23 cellular contexts compared by ENCODE assay signal in the genomic region with DNA sequence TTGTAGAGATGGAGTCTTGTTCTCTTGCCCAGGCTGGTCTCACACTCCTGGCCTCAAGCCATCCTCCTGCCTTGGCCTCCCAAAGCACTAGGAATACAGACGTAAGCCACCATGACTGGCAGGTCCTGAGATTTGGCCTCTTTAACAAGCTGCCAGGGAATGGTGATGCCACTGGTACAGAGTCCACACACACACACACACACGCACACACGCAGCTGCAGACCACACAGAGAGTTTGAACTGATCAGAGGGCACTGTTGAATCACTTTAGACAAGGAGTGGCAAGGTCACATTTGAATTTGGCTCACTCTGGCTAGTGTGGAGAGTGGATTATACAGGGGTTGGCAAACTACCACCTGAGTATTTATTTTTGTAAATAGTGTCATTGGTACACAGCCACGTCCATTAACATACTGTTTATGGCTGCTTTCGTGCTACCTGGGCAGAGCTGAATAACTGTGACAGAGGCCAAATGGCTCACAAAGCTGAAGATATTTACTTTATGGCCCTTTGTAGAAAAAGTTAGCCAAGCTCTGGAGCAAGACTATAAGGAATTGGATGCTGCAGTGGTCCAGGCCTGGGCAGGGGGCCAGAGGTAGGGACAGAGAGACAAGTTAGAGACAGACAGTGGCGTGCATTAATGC. TPM values are rescaled to one million over a fixed set of nuclear protein-coding genes. Genes with fewer than 3 reads are reported as not detected.
A peak's percentile ranks its signal among the peaks of the same experiment; 100 is the strongest.
DNase-seq lines count a peak whose midpoint lies in the region; ATAC-seq, FAIRE-seq and TF ChIP-seq lines count a peak whose summit lies in the region.
"Had no signal": no experiment of that assay in that cellular context is flagged by ENCODE, and none has a peak within 500 bp of the region (broad histone marks: within the 10 kb centered on the region; RNA-seq: fewer than 3 reads in every experiment).

No MANE protein-coding gene starts in this region.

- BruUV-seq in HepG2 (replicated peaks; lab: Mats Ljungman, UMichigan), result no TSS peak

- peak overlapping the region; percentile 5; the same call in 1 of the 2 replicates for H3K4me2 ChIP-seq in HepG2 (ENCODE audit: low read depth, low read length)
- H3K4me2 ChIP-seq: BLaER1 treated with 17β-estradiol and CSF1 and Interleukin-3, amounts not matched to agents 10 nM and 100 nM had no signal

- H3K36me3 ChIP-seq in HepG2 (replicated peaks in 1 of 2; ENCODE audit: control insufficient read depth in 1 of 2, insufficient read depth in 2 of 2, low read length in 2 of 2) (no peaks in the 10 kb centered on the region), stomach (peaks cover 0 to 9% (median 2%) of the 10 kb centered on the region in 4 donors)

- no peaks in the 10 kb centered on the region for H3K9me3 Mint-ChIP-seq in activated CD4-positive, alpha-beta T cell treated with anti-CD3 and anti-CD28 coated beads, Interleukin-2, amount 10 ng/mL, durations not matched to agents 24 days and 14 days
- H3K9me3 Mint-ChIP-seq: activated naive CD8-positive, alpha-beta T cell treated with anti-CD3 and anti-CD28 coated beads, Interleukin-2, amount 50 U/mL, for 24 hours; activated T-helper 17 cell treated with anti-CD3 and anti-CD28 coated beads, Interleukin-2, amount 50 U/mL, for 72 hours; stimulated activated naive B cell treated with anti-CD40 and anti-IgM and Interleukin-4, amounts not matched to agents 10 μg/mL and 1 μg/mL and 100 μg/mL, for 72 hours had no signal

- TF ChIP-seq EP300 in HepG2 (IDR thresholded peaks at IDR 0.05; ENCODE audit: low read depth in 2 of 2, low read length in 2 of 2) (peak; percentile 29 to 56; a peak in 2 of 4 replicates), HepG2 (CRISPR knock-in tag; IDR thresholded peaks at IDR 0.05; ENCODE audit: borderline replicate concordance) (no peak), stomach (IDR thresholded peaks at IDR 0.05) (no peak)

- 17% methylated on average over 6 of the region's 6 CpGs for WGBS in HepG2 (ENCODE audit: low lambda C conversion rate)
- 28 to 57% (median 38%) methylated on average over 4 to 6 of the region's 6 CpGs for WGBS in stomach, 5 donors

- FAIRE-seq in HepG2 (lab: Jason Lieb, UNC), result peak; percentile 76
- FAIRE-seq in GM19239 (lab: Jason Lieb, UNC), result no peak
- FAIRE-seq: HTR-8/SVneo, islet of Langerhans had no signal

- H3K4me1 ChIP-seq in HepG2 (ENCODE audit: insufficient read depth, low read length) (peaks cover 28% of the 10 kb centered on the region), stomach (peaks cover 4 to 55% (median 24%) of the 10 kb centered on the region in 4 donors)

- ATAC-seq in HepG2, result peak; percentile 90
- ATAC-seq: activated naive CD8-positive, alpha-beta T cell treated with anti-CD3 and anti-CD28 coated beads, Interleukin-2, amount 50 U/mL, for 24 hours; activated T-helper 17 cell treated with anti-CD3 and anti-CD28 coated beads, Interleukin-2, amount 50 U/mL, for 72 hours; stimulated activated naive B cell treated with anti-CD40 and anti-IgM and Interleukin-4, amounts not matched to agents 10 μg/mL and 1 μg/mL and 100 μg/mL, for 72 hours had no signal

- no peaks in the 10 kb centered on the region for H3K27me3 Mint-ChIP-seq in activated CD4-positive, alpha-beta T cell treated with anti-CD3 and anti-CD28 coated beads, Interleukin-2, amount 10 ng/mL, durations not matched to agents 24 days and 14 days
- H3K27me3 Mint-ChIP-seq: stimulated activated naive B cell treated with anti-CD40 and anti-IgM and Interleukin-4, amounts not matched to agents 10 μg/mL and 1 μg/mL and 100 μg/mL, for 72 hours had no signal

- intact Hi-C loops in activated CD4-positive, alpha-beta T cell treated with anti-CD3 and anti-CD28 coated beads, Interleukin-2, amount 10 ng/mL, durations not matched to agents 24 days and 14 days (cut with micrococcal nuclease), result no loop called here
- intact Hi-C loops in HepG2 (cut with micrococcal nuclease; ENCODE audit: unreplicated experiment), result loop anchor here (1.0 kb wide), 1 partner anchor 32 kb away; no protein-coding TSS in a partner anchor
- intact Hi-C loops in stomach (cut with DNase I; ENCODE audit: low total_unique reads), result no loop called here

- H3K9me3 ChIP-seq in HepG2 (ENCODE audit: low read length) (no peaks in the 10 kb centered on the region), stomach (no peaks in the 10 kb centered on the region)

- peak overlapping the region; percentile 13 for H3K27ac Mint-ChIP-seq in activated CD4-positive, alpha-beta T cell treated with anti-CD3 and anti-CD28 coated beads, Interleukin-2, amount 10 ng/mL, durations not matched to agents 24 days and 14 days
- H3K27ac Mint-ChIP-seq: activated naive CD8-positive, alpha-beta T cell treated with anti-CD3 and anti-CD28 coated beads, Interleukin-2, amount 50 U/mL, for 24 hours; activated T-helper 17 cell treated with anti-CD3 and anti-CD28 coated beads, Interleukin-2, amount 50 U/mL, for 72 hours; stimulated activated naive B cell treated with anti-CD40 and anti-IgM and Interleukin-4, amounts not matched to agents 10 μg/mL and 1 μg/mL and 100 μg/mL, for 72 hours had no signal

- no peak overlapping the region for H3K9ac ChIP-seq in HepG2 (ENCODE audit: insufficient read depth, low read depth, low read length)
- H3K9ac ChIP-seq: BLaER1 treated with 17β-estradiol and CSF1 and Interleukin-3, amounts not matched to agents 10 nM and 100 nM had no signal

- peaks cover 56% of the 10 kb centered on the region for H3K36me3 Mint-ChIP-seq in activated CD4-positive, alpha-beta T cell treated with anti-CD3 and anti-CD28 coated beads, Interleukin-2, amount 10 ng/mL, durations not matched to agents 24 days and 14 days (ENCODE audit: low read depth)

- H3K4me1 Mint-ChIP-seq in activated CD4-positive, alpha-beta T cell treated with anti-CD3 and anti-CD28 coated beads, Interleukin-2, amount 10 ng/mL, durations not matched to agents 24 days and 14 days, result peaks cover 33% of the 10 kb centered on the region

- POLR2A ChIA-PET in HepG2 (lab: Yijun Ruan, JAX), result interaction anchor here (1.2 to 2.7 kb wide), 2 partner anchors 11 to 15 kb away, joined by 3 to 25 read pairs; a partner anchor contains a TSS

- no peaks in the 10 kb centered on the region for H4K20me1 ChIP-seq in HepG2 (ENCODE audit: insufficient read depth, low read length)
- H4K20me1 ChIP-seq: BLaER1 treated with 17β-estradiol and CSF1 and Interleukin-3, amounts not matched to agents 10 nM and 100 nM had no signal

- H3K79me2 ChIP-seq in HepG2 (ENCODE audit: insufficient read depth, low read length), result no peaks in the 10 kb centered on the region

- no peaks in the 10 kb centered on the region for H3K27me3 ChIP-seq in HepG2 (ENCODE audit: control insufficient read depth in 1 of 2, insufficient read depth in 2 of 2, low read length in 2 of 2)
- no peaks in the 10 kb centered on the region for H3K27me3 ChIP-seq in stomach
- H3K27me3 ChIP-seq: BLaER1 treated with 17β-estradiol and CSF1 and Interleukin-3, amounts not matched to agents 10 nM and 100 nM had no signal

- in situ Hi-C loops in HepG2 (cut with HindIII; ENCODE audit: extremely low pct_ligation_motif_present, low pct_unique_long_range_greater_than_20kb), result no loop called here

- peak overlapping the region; percentile 45 for H3K27ac ChIP-seq in VCaP
- no peak overlapping the region for H3K27ac ChIP-seq in HepG2 (ENCODE audit: extremely low read length, insufficient read depth, low read length)
- peak overlapping the region in 3 of 5 donors; percentile 9 to 96 (median 49) for H3K27ac ChIP-seq in stomach
- H3K27ac ChIP-seq: BLaER1 treated with 17β-estradiol and CSF1 and Interleukin-3, amounts not matched to agents 10 nM and 100 nM had no signal

- TF ChIP-seq POLR2A in HepG2 (IDR thresholded peaks at IDR 0.05; ENCODE audit: insufficient read depth in 1 of 2, low read depth in 2 of 2, low read length in 2 of 2), result no peak
- no peak for TF ChIP-seq POLR2A in stomach (IDR thresholded peaks at IDR 0.05)

- H3K4me3 ChIP-seq in HepG2 (replicated peaks in 1 of 3; ENCODE audit: insufficient read depth in 1 of 3, low read depth in 2 of 3, low read length in 3 of 3) (no peak overlapping the region), stomach (no peak overlapping the region)
- H3K4me3 ChIP-seq: BLaER1 treated with 17β-estradiol and CSF1 and Interleukin-3, amounts not matched to agents 10 nM and 100 nM had no signal

- H3K4me3 Mint-ChIP-seq in activated CD4-positive, alpha-beta T cell treated with anti-CD3 and anti-CD28 coated beads, Interleukin-2, amount 10 ng/mL, durations not matched to agents 24 days and 14 days, result no peak overlapping the region
- H3K4me3 Mint-ChIP-seq: activated naive CD8-positive, alpha-beta T cell treated with anti-CD3 and anti-CD28 coated beads, Interleukin-2, amount 50 U/mL, for 24 hours; activated T-helper 17 cell treated with anti-CD3 and anti-CD28 coated beads, Interleukin-2, amount 50 U/mL, for 72 hours; neural crest cell; stimulated activated naive B cell treated with anti-CD40 and anti-IgM and Interleukin-4, amounts not matched to agents 10 μg/mL and 1 μg/mL and 100 μg/mL, for 72 hours had no signal

- 0 out of 2 replicates have a peak, but pooled peaks have one; percentile 27 for TF ChIP-seq RAD21 in HepG2 (CRISPR knock-in tag; IDR thresholded peaks at IDR 0.05)

- TF ChIP-seq CTCF in VCaP (conservative IDR thresholded peaks at IDR 0.05), result no peak
- peak; percentile 37; the same call in 1 of the 2 replicates for TF ChIP-seq CTCF in HepG2 (CRISPR knock-in tag; IDR thresholded peaks at IDR 0.05)
- no peak for TF ChIP-seq CTCF in stomach (IDR thresholded peaks at IDR 0.05)

- no peak for DNase-seq in activated CD4-positive, alpha-beta T cell treated with anti-CD3 and anti-CD28 coated beads, Interleukin-2, amount 10 ng/mL, durations not matched to agents 24 days and 14 days
- no peak for DNase-seq in activated CD4-positive, alpha-beta T cell treated with anti-CD3 and anti-CD28 coated beads, Interleukin-2, amount 50 U/mL, for 1 hour
- peak; percentile 84 for DNase-seq in HepG2 (ENCODE audit: low spot score)
- peak; percentile 51 for DNase-seq in stomach
- DNase-seq in GM19239 (ENCODE audit: insufficient read length, low spot score), result no peak
- DNase-seq in NCI-H2196 treated with DMSO at 0.1 percent for 48 hours (lab: John Stamatoyannopoulos, UW; ENCODE audit: unreplicated experiment), result no peak
- no peak for DNase-seq in cerebellar nuclear complex (lab: John Stamatoyannopoulos, UW)
- DNase-seq: activated CD8-positive, alpha-beta memory T cell treated with anti-CD3 and anti-CD28 coated beads for 24 hours; activated naive CD8-positive, alpha-beta T cell treated with anti-CD3 and anti-CD28 coated beads, Interleukin-2, amount 50 U/mL, for 24 hours; caudate nucleus; effector CD8-positive, alpha-beta T cell; mesendoderm; NCI-H146; SHP77 treated with DMSO at 0.1 percent for 48 hours; stimulated activated naive B cell treated with anti-CD40 and anti-IgM and Interleukin-4, amounts not matched to agents 10 μg/mL and 1 μg/mL and 100 μg/mL, for 72 hours; T-helper 2 cell; trophoblast cell had no signal

- CTCF ChIA-PET in HepG2 (lab: Yijun Ruan, JAX; ENCODE audit: low intra/inter-chr PET ratio, low total read pairs), result no interaction called here

- H2AFZ ChIP-seq in HepG2 (ENCODE audit: low read length), result no peak overlapping the region

RNA-seq across cellular contexts. Expression of a gene that starts 9.9 kb away (rescaled TPM):
- 57.6 and 58.4 TPM in 2 replicates for total RNA-seq in activated CD4-positive, alpha-beta T cell treated with anti-CD3 and anti-CD28 coated beads, Interleukin-2, amount 10 ng/mL, durations not matched to agents 24 days and 14 days
- total RNA-seq in HepG2 (2016; rRNA removed; fragmentation: Illumina TruSeq; extraction: Trizol), result 11.7 and 12.6 TPM in 2 replicates
- total RNA-seq in HepG2 (2016; cell fraction: cytosol; rRNA removed; fragmentation: Illumina TruSeq; extraction: Trizol; ENCODE audit: low read depth), result 1.3 and 1.4 TPM in 2 replicates
- 9.9 and 12.5 TPM in 2 replicates for total RNA-seq in HepG2 (2016; cell fraction: insoluble cytoplasmic fraction; rRNA removed; fragmentation: Illumina TruSeq; extraction: Trizol)
- 6.5 and 6.9 TPM in 2 replicates for total RNA-seq in HepG2 (2016; cell fraction: membrane; rRNA removed; fragmentation: Illumina TruSeq; extraction: Trizol)
- 12.3 and 13.3 TPM in 2 replicates for total RNA-seq in HepG2 (2016; cell fraction: nucleus; rRNA removed; fragmentation: Illumina TruSeq; extraction: Trizol)
- 5.9 and 7.6 TPM in 2 replicates for polyA plus RNA-seq in HepG2 (2011; rRNA removed)
- polyA plus RNA-seq in HepG2 (2011; cell fraction: cytosol; rRNA removed), result 5.4 and 6.5 TPM in 2 replicates
- 13.1 and 13.2 TPM in 2 replicates for polyA plus RNA-seq in HepG2 (2011; cell fraction: nucleus; rRNA removed)
- polyA plus RNA-seq in HepG2 (2012), result 4.2 and 5.8 TPM in 2 replicates
- polyA plus RNA-seq in HepG2 (2016; cell fraction: cytosol; fragmentation: Illumina TruSeq; extraction: Trizol; ENCODE audit: low read depth), result 0.55 and 0.58 TPM in 2 replicates
- polyA plus RNA-seq in HepG2 (2016; cell fraction: insoluble cytoplasmic fraction; fragmentation: Illumina TruSeq; extraction: Trizol; ENCODE audit: low read depth), result 4.7 and 5.5 TPM in 2 replicates
- polyA plus RNA-seq in HepG2 (2016; cell fraction: membrane; fragmentation: Illumina TruSeq; extraction: Trizol; ENCODE audit: low read depth), result 1.4 and 1.5 TPM in 2 replicates
- polyA plus RNA-seq in HepG2 (2016; cell fraction: nucleus; fragmentation: Illumina TruSeq; extraction: Trizol; ENCODE audit: insufficient read depth, low read depth), result 10.7 and 12.0 TPM in 2 replicates
- polyA minus RNA-seq in HepG2 (2011; rRNA and poly(A)+ RNA removed; ENCODE audit: low replicate concordance), result 13.8 and 32.7 TPM in 2 replicates
- polyA minus RNA-seq in HepG2 (2011; cell fraction: cytosol; rRNA and poly(A)+ RNA removed), result 17.7 TPM in 2 replicates
- polyA minus RNA-seq in HepG2 (2011; cell fraction: nucleus; rRNA and poly(A)+ RNA removed), result 13.6 and 16.7 TPM in 2 replicates
- 10 to 100 TPM; 10.3 to 48.7 (median 36.8) TPM for total RNA-seq in stomach
- 10 to 100 TPM in 1 of 3 donors, 1 to 10 TPM in 2; 7.6 to 14.1 (median 9.9) TPM for polyA plus RNA-seq in stomach

RNA-seq across cellular contexts. Expression of a gene that starts 44.4 kb away (rescaled TPM):
- total RNA-seq in activated CD4-positive, alpha-beta T cell treated with anti-CD3 and anti-CD28 coated beads, Interleukin-2, amount 10 ng/mL, durations not matched to agents 24 days and 14 days, result 1.3 and 1.9 TPM in 2 replicates
- total RNA-seq in HepG2 (2016; rRNA removed; fragmentation: Illumina TruSeq; extraction: Trizol) (0.14 TPM in 1 of 2 replicates, not detected in the other), stomach (10 to 100 TPM in 4 of 5 donors, 1 to 10 TPM in 1; 8.1 to 37.1 (median 18.7) TPM)
- not detected in 2 replicates for total RNA-seq in HepG2 (2016; cell fraction: cytosol; rRNA removed; fragmentation: Illumina TruSeq; extraction: Trizol; ENCODE audit: low read depth)
- not detected in 2 replicates for total RNA-seq in HepG2 (2016; cell fraction: insoluble cytoplasmic fraction; rRNA removed; fragmentation: Illumina TruSeq; extraction: Trizol)
- total RNA-seq in HepG2 (2016; cell fraction: membrane; rRNA removed; fragmentation: Illumina TruSeq; extraction: Trizol), result not detected in 2 replicates
- 0.34 TPM in 1 of 2 replicates, not detected in the other for total RNA-seq in HepG2 (2016; cell fraction: nucleus; rRNA removed; fragmentation: Illumina TruSeq; extraction: Trizol)
- polyA plus RNA-seq in HepG2 (2011; rRNA removed) (0.44 and 0.85 TPM in 2 replicates), stomach (1 to 10 TPM; 2.9 to 4.4 (median 3.4) TPM)
- 0.12 and 0.22 TPM in 2 replicates for polyA plus RNA-seq in HepG2 (2011; cell fraction: cytosol; rRNA removed)
- polyA plus RNA-seq in HepG2 (2011; cell fraction: nucleus; rRNA removed), result 0.50 and 1.0 TPM in 2 replicates
- 0.07 TPM in 1 of 2 replicates, not detected in the other for polyA plus RNA-seq in HepG2 (2012)
- 0.08 TPM in 1 of 2 replicates, not detected in the other for polyA plus RNA-seq in HepG2 (2016; cell fraction: cytosol; fragmentation: Illumina TruSeq; extraction: Trizol; ENCODE audit: low read depth)
- polyA plus RNA-seq in HepG2 (2016; cell fraction: insoluble cytoplasmic fraction; fragmentation: Illumina TruSeq; extraction: Trizol; ENCODE audit: low read depth), result not detected in 2 replicates
- polyA plus RNA-seq in HepG2 (2016; cell fraction: membrane; fragmentation: Illumina TruSeq; extraction: Trizol; ENCODE audit: low read depth), result 0.16 TPM in 1 of 2 replicates, not detected in the other
- 0.67 TPM in 1 of 2 replicates, not detected in the other for polyA plus RNA-seq in HepG2 (2016; cell fraction: nucleus; fragmentation: Illumina TruSeq; extraction: Trizol; ENCODE audit: insufficient read depth, low read depth)
- polyA minus RNA-seq in HepG2 (2011; rRNA and poly(A)+ RNA removed; ENCODE audit: low replicate concordance), result 0.56 and 0.72 TPM in 2 replicates
- not detected in 2 replicates for polyA minus RNA-seq in HepG2 (2011; cell fraction: cytosol; rRNA and poly(A)+ RNA removed)
- 0.13 and 1.1 TPM in 2 replicates for polyA minus RNA-seq in HepG2 (2011; cell fraction: nucleus; rRNA and poly(A)+ RNA removed)
- total RNA-seq: activated T-helper 17 cell treated with anti-CD3 and anti-CD28 coated beads, Interleukin-2, amount 50 U/mL, for 72 hours had no signal

RNA-seq across cellular contexts. Expression of a gene that starts 56.2 kb away (rescaled TPM):
- total RNA-seq in activated CD4-positive, alpha-beta T cell treated with anti-CD3 and anti-CD28 coated beads, Interleukin-2, amount 10 ng/mL, durations not matched to agents 24 days and 14 days, result 21.6 and 22.0 TPM in 2 replicates
- total RNA-seq in HepG2 (2016; rRNA removed; fragmentation: Illumina TruSeq; extraction: Trizol) (45.7 and 50.6 TPM in 2 replicates), stomach (10 to 100 TPM in 4 of 5 donors, 1 to 10 TPM in 1; 5.8 to 59.4 (median 31.5) TPM)
- 8.3 and 9.3 TPM in 2 replicates for total RNA-seq in HepG2 (2016; cell fraction: cytosol; rRNA removed; fragmentation: Illumina TruSeq; extraction: Trizol; ENCODE audit: low read depth)
- total RNA-seq in HepG2 (2016; cell fraction: insoluble cytoplasmic fraction; rRNA removed; fragmentation: Illumina TruSeq; extraction: Trizol), result 42.0 and 58.8 TPM in 2 replicates
- total RNA-seq in HepG2 (2016; cell fraction: membrane; rRNA removed; fragmentation: Illumina TruSeq; extraction: Trizol), result 17.4 and 19.5 TPM in 2 replicates
- 25.7 and 30.2 TPM in 2 replicates for total RNA-seq in HepG2 (2016; cell fraction: nucleus; rRNA removed; fragmentation: Illumina TruSeq; extraction: Trizol)
- polyA plus RNA-seq in HepG2 (2011; rRNA removed) (16.3 and 20.1 TPM in 2 replicates), stomach (10 to 100 TPM; 11.1 to 13.3 (median 11.3) TPM)
- polyA plus RNA-seq in HepG2 (2011; cell fraction: cytosol; rRNA removed), result 22.4 and 24.8 TPM in 2 replicates
- polyA plus RNA-seq in HepG2 (2011; cell fraction: nucleus; rRNA removed), result 21.8 and 23.8 TPM in 2 replicates
- polyA plus RNA-seq in HepG2 (2012), result 20.0 and 27.9 TPM in 2 replicates
- polyA plus RNA-seq in HepG2 (2016; cell fraction: cytosol; fragmentation: Illumina TruSeq; extraction: Trizol; ENCODE audit: low read depth), result 8.7 and 10.9 TPM in 2 replicates
- polyA plus RNA-seq in HepG2 (2016; cell fraction: insoluble cytoplasmic fraction; fragmentation: Illumina TruSeq; extraction: Trizol; ENCODE audit: low read depth), result 48.9 and 53.9 TPM in 2 replicates
- 14.7 and 15.1 TPM in 2 replicates for polyA plus RNA-seq in HepG2 (2016; cell fraction: membrane; fragmentation: Illumina TruSeq; extraction: Trizol; ENCODE audit: low read depth)
- 39.3 and 45.1 TPM in 2 replicates for polyA plus RNA-seq in HepG2 (2016; cell fraction: nucleus; fragmentation: Illumina TruSeq; extraction: Trizol; ENCODE audit: insufficient read depth, low read depth)
- polyA minus RNA-seq in HepG2 (2011; rRNA and poly(A)+ RNA removed; ENCODE audit: low replicate concordance), result 14.1 and 24.6 TPM in 2 replicates
- polyA minus RNA-seq in HepG2 (2011; cell fraction: cytosol; rRNA and poly(A)+ RNA removed), result 13.8 and 14.6 TPM in 2 replicates
- polyA minus RNA-seq in HepG2 (2011; cell fraction: nucleus; rRNA and poly(A)+ RNA removed), result 52.5 and 60.9 TPM in 2 replicates

Comparison
In these comparisons a context has a peak if more than half of its experiments do, and no peak if none do; other contexts are left out.
1. DNase-seq: peak in HepG2 (single experiment) and stomach (single experiment); none in activated CD4-positive, alpha-beta T cell treated with anti-CD3 and anti-CD28 coated beads, Interleukin-2, amount 10 ng/mL, durations not matched to agents 24 days and 14 days (single experiment), activated CD4-positive, alpha-beta T cell treated with anti-CD3 and anti-CD28 coated beads, Interleukin-2, amount 50 U/mL, for 1 hour (single experiment), GM19239 (single experiment), NCI-H2196 treated with DMSO at 0.1 percent for 48 hours (single experiment) and cerebellar nuclear complex (0 of 2).